Comparison of ENCODE assay signal across 8 cellular contexts in the genomic region with DNA sequence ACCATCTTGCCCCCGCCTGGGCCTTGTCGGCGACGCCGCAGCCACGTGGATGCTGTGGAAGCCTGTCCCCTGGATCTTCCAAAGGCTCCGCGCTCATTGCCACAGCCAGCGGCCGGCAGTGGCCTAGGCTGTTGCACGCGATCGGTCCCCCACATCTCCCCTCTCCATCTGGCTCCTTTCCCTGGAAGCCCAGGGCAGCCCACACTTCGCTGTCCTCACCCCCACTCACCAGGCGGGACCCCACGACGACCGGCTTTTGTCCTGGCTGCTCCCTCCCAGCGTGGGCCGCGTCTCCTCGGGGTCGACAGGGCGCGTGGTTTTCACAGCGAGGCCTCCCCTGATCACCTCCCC. TPM values are rescaled to one million over a fixed set of nuclear protein-coding genes. Genes with fewer than 3 reads are reported as not detected.
DNase-seq lines count a peak whose midpoint lies in the region; TF ChIP-seq lines count a peak whose summit lies in the region.

No MANE protein-coding gene starts in this region.

- H3K9ac ChIP-seq in HUES6 (ENCODE audit: low read length) (peak overlapping the region; percentile 37), iPS-15b (ENCODE audit: low read depth, low read length) (peak overlapping the region; percentile 56)

- no peaks in the 10 kb centered on the region for H3K36me3 Mint-ChIP-seq in activated naive CD4-positive, alpha-beta T cell treated with anti-CD3 and anti-CD28 coated beads, Interleukin-2, amount 50 U/mL, for 24 hours

- peaks cover 14% of the 10 kb centered on the region for H3K27me3 ChIP-seq in HUES6 (ENCODE audit: control insufficient read depth, insufficient read depth, low read length)
- peaks cover 6% of the 10 kb centered on the region for H3K27me3 ChIP-seq in iPS-15b (ENCODE audit: control insufficient read depth, insufficient read depth, low read length)
- H3K27me3 ChIP-seq in stomach = no peaks in the 10 kb centered on the region

- intact Hi-C loops in stomach (cut with DNase I; ENCODE audit: low total_unique reads) = no loop called here

- no peak for TF ChIP-seq CTCF in stomach (IDR thresholded peaks at IDR 0.05)

- WGBS in stomach, 5 donors = 68 to 84% (median 81%) methylated on average over 21 to 26 of the region's 26 CpGs

- no peaks in the 10 kb centered on the region for H3K9me3 ChIP-seq in HUES6 (ENCODE audit: control insufficient read depth, insufficient read depth, low read depth, low read length)
- H3K9me3 ChIP-seq in iPS-15b (ENCODE audit: control insufficient read depth, insufficient read depth, low read length) = no peaks in the 10 kb centered on the region
- H3K9me3 ChIP-seq in stomach = no peaks in the 10 kb centered on the region

- H3K4me1 ChIP-seq in HUES6 (ENCODE audit: control insufficient read depth, insufficient read depth, low read length) (peaks cover 5% of the 10 kb centered on the region), iPS-15b (ENCODE audit: control insufficient read depth, insufficient read depth, low read length) (no peaks in the 10 kb centered on the region), stomach (peaks cover 5 to 26% (median 15%) of the 10 kb centered on the region in 4 donors)

- no peaks in the 10 kb centered on the region for H3K27me3 Mint-ChIP-seq in activated naive CD4-positive, alpha-beta T cell treated with anti-CD3 and anti-CD28 coated beads, Interleukin-2, amount 50 U/mL, for 24 hours

- H3K9me3 Mint-ChIP-seq in activated naive CD4-positive, alpha-beta T cell treated with anti-CD3 and anti-CD28 coated beads, Interleukin-2, amount 50 U/mL, for 24 hours = no peaks in the 10 kb centered on the region

- H3K4me3 Mint-ChIP-seq in activated naive CD4-positive, alpha-beta T cell treated with anti-CD3 and anti-CD28 coated beads, Interleukin-2, amount 50 U/mL, for 24 hours = peak overlapping the region; percentile 87

- H3K4me1 Mint-ChIP-seq in activated naive CD4-positive, alpha-beta T cell treated with anti-CD3 and anti-CD28 coated beads, Interleukin-2, amount 50 U/mL, for 24 hours = peaks cover 52% of the 10 kb centered on the region

- H3K36me3 ChIP-seq in HUES6 (ENCODE audit: control insufficient read depth, insufficient read depth, low read length) = no peaks in the 10 kb centered on the region
- no peaks in the 10 kb centered on the region for H3K36me3 ChIP-seq in iPS-15b (ENCODE audit: control insufficient read depth, insufficient read depth, low read length)
- no peaks in the 10 kb centered on the region for H3K36me3 ChIP-seq in stomach

- no peak for TF ChIP-seq EP300 in stomach (IDR thresholded peaks at IDR 0.05)

- H3K4me3 ChIP-seq in HUES6 (ENCODE audit: low read depth, low read length) = peak overlapping the region; percentile 69
- H3K4me3 ChIP-seq in iPS-15b (ENCODE audit: low read depth, low read length) = peak overlapping the region; percentile 66
- peak overlapping the region; percentile 77 to 87 (median 82) for H3K4me3 ChIP-seq in stomach

- H3K27ac ChIP-seq in HUES6 (ENCODE audit: low read depth, low read length) (no peak overlapping the region), stomach (peak overlapping the region in 4 of 5 donors; percentile 80 to 92 (median 85))

- TF ChIP-seq POLR2A in stomach (IDR thresholded peaks at IDR 0.05) = no peak

- H3K27ac Mint-ChIP-seq in activated naive CD4-positive, alpha-beta T cell treated with anti-CD3 and anti-CD28 coated beads, Interleukin-2, amount 50 U/mL, for 24 hours = peak overlapping the region; percentile 93

- no peak for DNase-seq in stomach
- no peak for DNase-seq in SHP77 (lab: John Stamatoyannopoulos, UW)
- no peak for DNase-seq in putamen (ENCODE audit: low spot score)
- no peak for DNase-seq in activated effector memory CD4-positive, alpha-beta T cell treated with Interleukin-2 at 50 U/mL for 16 hours
- DNase-seq in iPS-NIHi11 (ENCODE audit: low spot score) = no peak

RNA-seq across cellular contexts. Expression of a gene that starts 0.6 kb away (rescaled TPM):
- 10 to 100 TPM in 3 of 5 donors, 1 to 10 TPM in 1, not detected in 1; 8.9 to 50.7 (median 11.9) TPM for total RNA-seq in stomach
- polyA plus RNA-seq in stomach = 10 to 100 TPM in 2 of 3 donors, 1 to 10 TPM in 1; 8.6 to 12.2 (median 10.4) TPM

RNA-seq across cellular contexts. Expression of a gene that starts 24.6 kb away (rescaled TPM):
- total RNA-seq in stomach = 10 to 100 TPM in 2 of 5 donors, 1 to 10 TPM in 1, under 1 TPM in 1, not detected in 1; 0.58 to 48.2 (median 7.6) TPM
- polyA plus RNA-seq in stomach = 1 to 10 TPM; 1.6 to 2.2 (median 1.7) TPM

RNA-seq across cellular contexts. Expression of a gene that starts 24.7 kb away (rescaled TPM):
- total RNA-seq in stomach = 10 to 100 TPM in 4 of 5 donors, 1 to 10 TPM in 1; 2.6 to 82.9 (median 23.6) TPM
- 10 to 100 TPM in 1 of 3 donors, 1 to 10 TPM in 2; 8.3 to 16.3 (median 8.8) TPM for polyA plus RNA-seq in stomach
